Comparison of ENCODE assay signal across 1 cellular context in the genomic region with DNA sequence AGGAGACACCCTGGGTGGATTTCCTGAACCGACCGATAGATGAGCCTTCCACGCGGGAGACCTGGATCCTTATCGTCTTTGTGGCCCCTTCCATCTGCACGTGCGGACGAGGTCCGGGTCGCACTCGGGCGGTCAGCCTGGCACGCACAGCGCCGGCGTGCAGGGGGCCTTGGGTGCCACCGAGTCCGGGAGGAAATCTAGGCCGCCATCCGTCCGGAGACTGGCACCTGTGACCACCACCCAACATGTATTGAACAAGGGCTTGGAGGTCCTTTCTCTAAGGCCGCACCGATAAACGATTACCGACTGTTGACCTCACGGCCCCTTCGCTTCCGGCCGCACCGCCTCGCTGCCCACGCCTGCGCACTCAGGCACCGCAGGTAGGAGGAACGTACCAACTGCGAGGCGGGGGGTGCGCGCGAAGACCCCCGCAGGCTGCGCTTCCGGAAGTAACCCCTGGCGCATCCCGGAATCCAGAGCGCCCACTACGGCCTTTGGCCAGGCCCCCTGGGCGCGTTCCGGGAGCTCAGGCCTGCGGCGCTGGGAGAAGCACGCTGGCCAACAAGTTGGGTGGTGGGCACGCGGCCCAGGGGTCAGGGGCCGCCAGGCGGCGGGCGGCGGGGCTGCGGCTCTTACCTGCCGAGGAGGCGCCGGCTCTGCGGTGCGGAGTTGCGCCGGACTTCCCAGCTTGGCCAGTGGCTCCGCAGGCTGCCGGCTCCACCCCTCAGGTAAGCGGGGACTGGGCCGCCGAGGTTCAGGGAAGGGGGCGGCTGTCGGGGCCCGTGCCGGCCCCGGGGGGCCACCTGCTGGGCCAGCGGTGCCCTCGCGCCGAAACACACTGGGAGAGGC.
TF ChIP-seq lines count a peak whose summit lies in the region.

Gene ACTR3C, minus strand, starts transcription at position 713 of the 849 bp plus-strand sequence. CDS start 28,249 bp downstream, outside the sequence.
A gene with protein sequence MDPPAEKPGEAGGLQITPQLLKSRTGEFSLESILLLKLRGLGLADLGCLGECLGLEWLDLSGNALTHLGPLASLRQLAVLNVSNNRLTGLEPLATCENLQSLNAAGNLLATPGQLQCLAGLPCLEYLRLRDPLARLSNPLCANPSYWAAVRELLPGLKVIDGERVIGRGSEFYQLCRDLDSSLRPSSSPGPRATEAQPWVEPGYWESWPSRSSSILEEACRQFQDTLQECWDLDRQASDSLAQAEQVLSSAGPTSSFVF (plus strand): TSS at position 523 of the 849 bp plus-strand sequence. CDS start 13,507 bp downstream, outside the sequence.

TF ChIP-seq in WTC11, 78 proteins besides CTCF, POLR2A, EP300 and RAD21 (continued from another document):
- no peak for TF ChIP-seq AR (CRISPR knock-in tag; IDR thresholded peaks at IDR 0.05)
- TF ChIP-seq ZMAT4 (CRISPR knock-in tag; IDR thresholded peaks at IDR 0.05) = no peak
- no peak for TF ChIP-seq EMX1 (CRISPR knock-in tag; IDR thresholded peaks at IDR 0.05)
- no peak for TF ChIP-seq ESRRA (CRISPR knock-in tag; IDR thresholded peaks at IDR 0.05; ENCODE audit: borderline replicate concordance)
- peak; percentile 15; the same call in 1 of the 2 replicates for TF ChIP-seq GABPB1 (CRISPR knock-in tag; IDR thresholded peaks at IDR 0.05)
- no peak for TF ChIP-seq ZNF317 (CRISPR knock-in tag; IDR thresholded peaks at IDR 0.05; ENCODE audit: borderline replicate concordance, low read depth)
- peak; percentile 46; the same call in 1 of the 2 replicates for TF ChIP-seq FOXP1 (CRISPR knock-in tag; IDR thresholded peaks at IDR 0.05; ENCODE audit: borderline replicate concordance)
- TF ChIP-seq E2F4 (CRISPR knock-in tag; IDR thresholded peaks at IDR 0.05; ENCODE audit: borderline replicate concordance, low read depth) = no peak
- no peak for TF ChIP-seq NFATC4 (CRISPR knock-in tag; IDR thresholded peaks at IDR 0.05)
- no peak for TF ChIP-seq TEAD4 (CRISPR knock-in tag; IDR thresholded peaks at IDR 0.05)
- no peak for TF ChIP-seq SMAD4 (CRISPR knock-in tag; IDR thresholded peaks at IDR 0.05)
- no peak for TF ChIP-seq IRF2 (CRISPR knock-in tag; IDR thresholded peaks at IDR 0.05; ENCODE audit: borderline replicate concordance, low read depth)
- TF ChIP-seq, protein P1, sequence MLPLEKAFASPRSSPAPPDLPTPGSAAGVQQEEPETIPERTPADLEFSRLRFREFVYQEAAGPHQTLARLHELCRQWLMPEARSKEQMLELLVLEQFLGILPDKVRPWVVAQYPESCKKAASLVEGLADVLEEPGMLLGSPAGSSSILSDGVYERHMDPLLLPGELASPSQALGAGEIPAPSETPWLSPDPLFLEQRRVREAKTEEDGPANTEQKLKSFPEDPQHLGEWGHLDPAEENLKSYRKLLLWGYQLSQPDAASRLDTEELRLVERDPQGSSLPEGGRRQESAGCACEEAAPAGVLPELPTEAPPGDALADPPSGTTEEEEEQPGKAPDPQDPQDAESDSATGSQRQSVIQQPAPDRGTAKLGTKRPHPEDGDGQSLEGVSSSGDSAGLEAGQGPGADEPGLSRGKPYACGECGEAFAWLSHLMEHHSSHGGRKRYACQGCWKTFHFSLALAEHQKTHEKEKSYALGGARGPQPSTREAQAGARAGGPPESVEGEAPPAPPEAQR (CRISPR knock-in tag; IDR thresholded peaks at IDR 0.05) = no peak
- no peak for TF ChIP-seq OVOL2 (CRISPR knock-in tag; IDR thresholded peaks at IDR 0.05; ENCODE audit: borderline replicate concordance)
